ENCODE assay signal across 28 cellular contexts in the genomic region with DNA sequence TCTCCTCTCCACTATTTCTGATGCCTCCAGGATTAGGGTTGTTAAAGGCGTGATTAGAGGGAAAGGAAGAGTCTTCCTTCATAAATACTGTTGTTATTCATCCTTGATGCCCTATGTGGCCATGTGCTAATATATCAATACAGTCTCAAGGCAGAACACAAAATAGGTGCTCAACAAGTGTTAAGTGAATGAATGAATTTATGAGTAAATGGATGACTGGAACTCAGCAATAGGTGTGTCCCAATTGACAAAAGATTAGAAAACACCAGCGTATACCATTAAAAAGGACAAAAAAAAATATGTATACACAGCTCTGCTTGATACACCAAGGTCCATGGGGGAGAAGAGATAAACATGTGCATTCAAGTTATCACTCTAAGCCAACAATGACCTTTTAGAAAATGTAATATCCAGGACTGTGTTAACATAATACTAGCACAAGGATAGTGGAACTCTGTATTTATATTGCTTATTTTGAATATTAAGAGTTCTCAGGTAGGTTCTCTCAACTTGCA.
"Had no signal": no experiment of that assay in that cellular context is flagged by ENCODE, and none has a peak within 500 bp of the region (broad histone marks: within the 10 kb centered on the region; RNA-seq: fewer than 3 reads in every experiment).

No MANE protein-coding gene starts in this region.

- H3K36me3 ChIP-seq: colonic mucosa, esophagus muscularis mucosa, esophagus squamous epithelium, gastrocnemius medialis, gastroesophageal sphincter, heart left ventricle, heart right ventricle had no signal

- H3K4me3 Mint-ChIP-seq: dendritic cell treated with granulocyte-macrophage colony-stimulating factor and Interleukin-4, amounts not matched to agents 40 ng/mL and 50 ng/mL, for 4 days; effector memory CD8-positive, alpha-beta T cell; endodermal cell had no signal

- H3K4me1 ChIP-seq: colonic mucosa had no signal

- H3K9me3 ChIP-seq: colonic mucosa, esophagus muscularis mucosa, esophagus squamous epithelium, gastrocnemius medialis, heart left ventricle had no signal

- ATAC-seq: effector memory CD8-positive, alpha-beta T cell; esophagus mucosa; foreskin keratinocyte; gastrocnemius medialis; gastroesophageal sphincter; heart left ventricle; heart right ventricle had no signal

- H3K4me3 ChIP-seq: colonic mucosa, dorsolateral prefrontal cortex, esophagus muscularis mucosa, esophagus squamous epithelium, gastrocnemius medialis, gastroesophageal sphincter, heart left ventricle, heart right ventricle had no signal

- DNase-seq: colonic mucosa; cortex of kidney; dermis blood vessel endothelial cell; dorsolateral prefrontal cortex; effector CD4-positive, alpha-beta T cell; effector CD8-positive, alpha-beta T cell; effector memory CD4-positive, alpha-beta T cell; effector memory CD8-positive, alpha-beta T cell; endodermal cell; erythroblast; esophagus squamous epithelium; foreskin fibroblast; foreskin keratinocyte; foreskin melanocyte; gastrocnemius medialis; glutamatergic neuron; head of caudate nucleus; heart left ventricle; heart right ventricle had no signal

- H3K27me3 ChIP-seq: colonic mucosa, esophagus squamous epithelium, foreskin keratinocyte, gastrocnemius medialis, heart left ventricle, heart right ventricle had no signal

- H3K9me3 Mint-ChIP-seq: effector memory CD8-positive, alpha-beta T cell had no signal

- FAIRE-seq: colon, endometrium, endothelial cell of umbilical vein, frontal cortex had no signal

- H3K27ac ChIP-seq: colonic mucosa, dorsolateral prefrontal cortex, epithelial cell of prostate, esophagus muscularis mucosa, esophagus squamous epithelium, foreskin keratinocyte, gastrocnemius medialis, gastroesophageal sphincter, heart left ventricle, heart right ventricle had no signal

- H3K27me3 Mint-ChIP-seq: dendritic cell treated with granulocyte-macrophage colony-stimulating factor and Interleukin-4, amounts not matched to agents 40 ng/mL and 50 ng/mL, for 4 days had no signal

- H3K27ac Mint-ChIP-seq: dendritic cell treated with granulocyte-macrophage colony-stimulating factor and Interleukin-4, amounts not matched to agents 40 ng/mL and 50 ng/mL, for 4 days; effector memory CD8-positive, alpha-beta T cell; endodermal cell had no signal
